Comparison of ENCODE assay signal across 1 cellular context in the genomic region with DNA sequence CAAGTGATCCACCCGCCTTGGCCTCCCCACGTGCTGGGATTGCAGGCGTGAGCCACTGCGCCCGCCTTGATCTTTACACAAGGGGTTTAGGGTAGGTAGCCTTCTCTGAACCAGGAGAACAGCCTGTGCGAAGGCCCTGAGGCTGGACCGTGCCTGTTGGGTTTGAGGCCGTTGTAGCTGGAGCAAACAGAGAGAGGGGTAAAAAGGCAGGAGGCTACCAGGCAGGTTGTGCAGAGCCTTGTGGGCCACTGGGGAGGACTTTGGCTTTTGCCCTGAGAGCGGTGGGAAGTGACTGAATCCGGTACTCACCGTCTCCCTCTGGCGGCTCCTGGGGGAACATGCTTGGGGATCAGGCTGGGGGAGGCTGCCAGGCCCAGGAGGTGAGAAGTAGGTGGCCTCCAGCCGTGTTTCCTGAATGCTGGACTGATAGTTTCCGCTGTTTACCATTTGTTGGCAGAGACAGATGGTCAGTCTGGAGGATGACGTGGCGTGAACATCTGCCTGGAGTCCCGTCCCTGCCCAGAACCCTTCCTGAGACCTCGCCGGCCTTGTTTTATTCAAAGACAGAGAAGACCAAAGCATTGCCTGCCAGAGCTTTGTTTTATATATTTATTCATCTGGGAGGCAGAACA.
A peak's percentile ranks its signal among the peaks of the same experiment; 100 is the strongest.
TF ChIP-seq lines count a peak whose summit lies in the region.

No MANE protein-coding gene starts in this region.

TF ChIP-seq in HepG2, 621 proteins besides CTCF, POLR2A, EP300 and RAD21 (continued from another document and continues in another):
- TF ChIP-seq ZNF770 (CRISPR knock-in tag; IDR thresholded peaks at IDR 0.05) (peak; percentile 84), TOPORS (CRISPR knock-in tag; IDR thresholded peaks at IDR 0.05) (0 out of 2 replicates have a peak, but pooled peaks have one; percentile 3), ZNF143 (CRISPR knock-in tag; IDR thresholded peaks at IDR 0.05) (peak; percentile 60; the same call in 1 of the 2 replicates), ZNF121 (CRISPR knock-in tag; IDR thresholded peaks at IDR 0.05) (0 out of 2 replicates have a peak, but pooled peaks have one; percentile 32), ARID2 (CRISPR knock-in tag; IDR thresholded peaks at IDR 0.05; ENCODE audit: borderline replicate concordance) (0 out of 2 replicates have a peak, but pooled peaks have one; percentile 11), ZNF772 (CRISPR knock-in tag; IDR thresholded peaks at IDR 0.05) (peak; percentile 77), ZNF230 (CRISPR knock-in tag; IDR thresholded peaks at IDR 0.05) (peak; percentile 60; the same call in 1 of the 2 replicates), NKX3-1 (CRISPR knock-in tag; IDR thresholded peaks at IDR 0.05) (no peak), KLF15 (CRISPR knock-in tag; IDR thresholded peaks at IDR 0.05; ENCODE audit: borderline replicate concordance) (no peak), ZNF12 (CRISPR knock-in tag; IDR thresholded peaks at IDR 0.05) (no peak), SRY (CRISPR knock-in tag; IDR thresholded peaks at IDR 0.05) (0 out of 2 replicates have a peak, but pooled peaks have one; percentile 41), ZC3H13 (CRISPR knock-in tag; IDR thresholded peaks at IDR 0.05) (peak; percentile 89; the same call in 1 of the 2 replicates), SMAD1 (CRISPR knock-in tag; IDR thresholded peaks at IDR 0.05; ENCODE audit: borderline replicate concordance, low read depth) (peak; percentile 33; the same call in 1 of the 2 replicates), BCL6 (CRISPR knock-in tag; IDR thresholded peaks at IDR 0.05) (0 out of 2 replicates have a peak, but pooled peaks have one; percentile 15), GATAD2A (CRISPR knock-in tag; IDR thresholded peaks at IDR 0.05) (peak; percentile 65), XRCC5 (optimal IDR thresholded peaks at IDR 0.05; ENCODE audit: low read length) (peak; percentile 90), HDAC1 (CRISPR knock-in tag; IDR thresholded peaks at IDR 0.05) (peak; percentile 57; the same call in 1 of the 2 replicates), HINFP (CRISPR knock-in tag; IDR thresholded peaks at IDR 0.05; ENCODE audit: low read depth) (peak; percentile 69; the same call in 1 of the 2 replicates), ZNF558 (CRISPR knock-in tag; IDR thresholded peaks at IDR 0.05; ENCODE audit: borderline replicate concordance) (no peak), ZNF674 (CRISPR knock-in tag; IDR thresholded peaks at IDR 0.05; ENCODE audit: low read depth) (no peak), MAF1 (CRISPR knock-in tag; IDR thresholded peaks at IDR 0.05; ENCODE audit: borderline replicate concordance) (0 out of 2 replicates have a peak, but pooled peaks have one; percentile 23), AGO2 (optimal IDR thresholded peaks at IDR 0.05; ENCODE audit: low read depth, low read length) (peak; percentile 63), SP5 (CRISPR knock-in tag; IDR thresholded peaks at IDR 0.05; ENCODE audit: borderline replicate concordance, low read depth) (no peak), DMAP1 (CRISPR knock-in tag; IDR thresholded peaks at IDR 0.05) (0 out of 2 replicates have a peak, but pooled peaks have one; percentile 25), U2AF2 (IDR thresholded peaks at IDR 0.05; ENCODE audit: low read depth, low read length) (no peak), KLF9 (CRISPR knock-in tag; IDR thresholded peaks at IDR 0.05; ENCODE audit: low read depth) (no peak), ZNF550 (CRISPR knock-in tag; IDR thresholded peaks at IDR 0.05; ENCODE audit: borderline replicate concordance) (0 out of 2 replicates have a peak, but pooled peaks have one; percentile 20), GABPA (IDR thresholded peaks at IDR 0.05; ENCODE audit: low read depth, low read length) (no peak), GABPA (CRISPR knock-in tag; IDR thresholded peaks at IDR 0.05; ENCODE audit: low read depth) (peak; percentile 22; the same call in 1 of the 2 replicates), ZNF660 (CRISPR knock-in tag; IDR thresholded peaks at IDR 0.05; ENCODE audit: borderline replicate concordance, low read depth) (no peak), ZNF556 (CRISPR knock-in tag; IDR thresholded peaks at IDR 0.05; ENCODE audit: borderline replicate concordance) (peak; percentile 64; the same call in 1 of the 2 replicates), PRDM10 (CRISPR knock-in tag; IDR thresholded peaks at IDR 0.05; ENCODE audit: low read depth) (peak; percentile 45; the same call in 1 of the 2 replicates), ZNF782 (CRISPR knock-in tag; IDR thresholded peaks at IDR 0.05; ENCODE audit: borderline replicate concordance) (no peak), ZNF780A (CRISPR knock-in tag; IDR thresholded peaks at IDR 0.05) (peak; percentile 96), ZBTB7B (CRISPR knock-in tag; IDR thresholded peaks at IDR 0.05) (0 out of 2 replicates have a peak, but pooled peaks have one; percentile 21), RBM22 (optimal IDR thresholded peaks at IDR 0.05; ENCODE audit: low read length) (peak; percentile 11), NR0B2 (CRISPR knock-in tag; IDR thresholded peaks at IDR 0.05) (no peak), ZNF605 (CRISPR knock-in tag; IDR thresholded peaks at IDR 0.05) (peak; percentile 56; the same call in 1 of the 2 replicates), DPF2 (CRISPR knock-in tag; IDR thresholded peaks at IDR 0.05; ENCODE audit: borderline replicate concordance, low read depth) (0 out of 2 replicates have a peak, but pooled peaks have one; percentile 40), MYC (CRISPR knock-in tag; IDR thresholded peaks at IDR 0.05; ENCODE audit: borderline replicate concordance) (peak; percentile 50; the same call in 1 of the 2 replicates), YEATS4 (CRISPR knock-in tag; IDR thresholded peaks at IDR 0.05; ENCODE audit: borderline replicate concordance) (peak; percentile 16; the same call in 1 of the 2 replicates), NFKBIZ (CRISPR knock-in tag; IDR thresholded peaks at IDR 0.05) (0 out of 2 replicates have a peak, but pooled peaks have one; percentile 33), SMAD3 (CRISPR knock-in tag; IDR thresholded peaks at IDR 0.05) (0 out of 2 replicates have a peak, but pooled peaks have one; percentile 26)
- TF ChIP-seq, protein P1, sequence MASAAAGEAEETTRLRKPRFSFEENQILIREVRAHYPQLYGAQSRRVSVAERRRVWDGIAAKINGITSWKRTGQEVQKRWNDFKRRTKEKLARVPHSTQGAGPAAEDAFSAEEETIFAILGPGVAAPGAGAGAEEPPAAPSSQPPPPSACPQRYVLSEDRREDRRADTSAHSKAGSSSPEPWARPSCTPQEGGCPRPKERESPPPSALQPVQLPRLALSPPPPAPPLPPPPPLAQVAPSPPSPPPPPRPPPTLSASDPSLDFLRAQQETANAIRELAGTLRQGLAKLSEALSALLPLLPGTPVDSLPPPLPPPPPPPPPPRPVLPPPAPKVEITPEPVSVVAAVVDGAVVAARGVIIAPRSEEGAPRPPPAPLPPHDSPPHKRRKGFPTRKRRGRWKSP (CRISPR knock-in tag; IDR thresholded peaks at IDR 0.05): 0 out of 2 replicates have a peak, but pooled peaks have one; percentile 27
- TF ChIP-seq, protein P2, sequence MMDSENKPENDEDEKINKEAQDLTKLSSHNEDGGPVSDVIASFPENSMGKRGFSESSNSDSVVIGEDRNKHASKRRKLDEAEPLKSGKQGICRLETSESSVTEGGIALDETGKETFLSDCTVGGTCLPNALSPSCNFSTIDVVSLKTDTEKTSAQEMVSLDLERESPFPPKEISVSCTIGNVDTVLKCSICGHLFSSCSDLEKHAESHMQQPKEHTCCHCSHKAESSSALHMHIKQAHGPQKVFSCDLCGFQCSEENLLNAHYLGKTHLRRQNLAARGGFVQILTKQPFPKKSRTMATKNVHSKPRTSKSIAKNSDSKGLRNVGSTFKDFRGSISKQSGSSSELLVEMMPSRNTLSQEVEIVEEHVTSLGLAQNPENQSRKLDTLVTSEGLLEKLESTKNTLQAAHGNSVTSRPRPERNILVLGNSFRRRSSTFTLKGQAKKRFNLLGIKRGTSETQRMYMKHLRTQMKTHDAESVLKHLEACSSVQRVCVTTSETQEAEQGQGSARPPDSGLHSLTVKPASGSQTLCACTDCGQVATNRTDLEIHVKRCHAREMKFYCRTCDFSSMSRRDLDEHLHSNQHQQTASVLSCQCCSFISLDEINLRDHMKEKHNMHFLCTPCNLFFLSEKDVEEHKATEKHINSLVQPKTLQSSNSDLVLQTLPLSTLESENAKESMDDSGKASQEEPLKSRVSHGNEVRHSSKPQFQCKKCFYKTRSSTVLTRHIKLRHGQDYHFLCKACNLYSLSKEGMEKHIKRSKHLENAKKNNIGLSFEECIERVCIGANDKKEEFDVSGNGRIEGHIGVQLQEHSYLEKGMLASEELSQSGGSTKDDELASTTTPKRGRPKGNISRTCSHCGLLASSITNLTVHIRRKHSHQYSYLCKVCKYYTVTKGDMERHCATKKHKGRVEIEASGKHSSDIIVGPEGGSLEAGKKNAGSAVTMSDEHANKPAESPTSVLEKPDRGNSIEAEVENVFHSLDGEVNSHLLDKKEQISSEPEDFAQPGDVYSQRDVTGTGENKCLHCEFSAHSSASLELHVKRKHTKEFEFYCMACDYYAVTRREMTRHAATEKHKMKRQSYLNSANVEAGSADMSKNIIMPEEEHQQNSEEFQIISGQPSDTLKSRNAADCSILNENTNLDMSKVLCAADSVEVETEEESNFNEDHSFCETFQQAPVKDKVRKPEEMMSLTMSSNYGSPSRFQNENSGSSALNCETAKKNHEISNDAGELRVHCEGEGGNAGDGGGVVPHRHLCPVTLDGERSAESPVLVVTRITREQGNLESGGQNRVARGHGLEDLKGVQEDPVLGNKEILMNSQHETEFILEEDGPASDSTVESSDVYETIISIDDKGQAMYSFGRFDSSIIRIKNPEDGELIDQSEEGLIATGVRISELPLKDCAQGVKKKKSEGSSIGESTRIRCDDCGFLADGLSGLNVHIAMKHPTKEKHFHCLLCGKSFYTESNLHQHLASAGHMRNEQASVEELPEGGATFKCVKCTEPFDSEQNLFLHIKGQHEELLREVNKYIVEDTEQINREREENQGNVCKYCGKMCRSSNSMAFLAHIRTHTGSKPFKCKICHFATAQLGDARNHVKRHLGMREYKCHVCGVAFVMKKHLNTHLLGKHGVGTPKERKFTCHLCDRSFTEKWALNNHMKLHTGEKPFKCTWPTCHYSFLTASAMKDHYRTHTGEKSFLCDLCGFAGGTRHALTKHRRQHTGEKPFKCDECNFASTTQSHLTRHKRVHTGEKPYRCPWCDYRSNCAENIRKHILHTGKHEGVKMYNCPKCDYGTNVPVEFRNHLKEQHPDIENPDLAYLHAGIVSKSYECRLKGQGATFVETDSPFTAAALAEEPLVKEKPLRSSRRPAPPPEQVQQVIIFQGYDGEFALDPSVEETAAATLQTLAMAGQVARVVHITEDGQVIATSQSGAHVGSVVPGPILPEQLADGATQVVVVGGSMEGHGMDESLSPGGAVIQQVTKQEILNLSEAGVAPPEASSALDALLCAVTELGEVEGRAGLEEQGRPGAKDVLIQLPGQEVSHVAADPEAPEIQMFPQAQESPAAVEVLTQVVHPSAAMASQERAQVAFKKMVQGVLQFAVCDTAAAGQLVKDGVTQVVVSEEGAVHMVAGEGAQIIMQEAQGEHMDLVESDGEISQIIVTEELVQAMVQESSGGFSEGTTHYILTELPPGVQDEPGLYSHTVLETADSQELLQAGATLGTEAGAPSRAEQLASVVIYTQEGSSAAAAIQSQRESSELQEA (CRISPR knock-in tag; IDR thresholded peaks at IDR 0.05; ENCODE audit: not compliant biosample characterization): peak; percentile 25
